2 cellular contexts compared by ENCODE assay signal in the genomic region with DNA sequence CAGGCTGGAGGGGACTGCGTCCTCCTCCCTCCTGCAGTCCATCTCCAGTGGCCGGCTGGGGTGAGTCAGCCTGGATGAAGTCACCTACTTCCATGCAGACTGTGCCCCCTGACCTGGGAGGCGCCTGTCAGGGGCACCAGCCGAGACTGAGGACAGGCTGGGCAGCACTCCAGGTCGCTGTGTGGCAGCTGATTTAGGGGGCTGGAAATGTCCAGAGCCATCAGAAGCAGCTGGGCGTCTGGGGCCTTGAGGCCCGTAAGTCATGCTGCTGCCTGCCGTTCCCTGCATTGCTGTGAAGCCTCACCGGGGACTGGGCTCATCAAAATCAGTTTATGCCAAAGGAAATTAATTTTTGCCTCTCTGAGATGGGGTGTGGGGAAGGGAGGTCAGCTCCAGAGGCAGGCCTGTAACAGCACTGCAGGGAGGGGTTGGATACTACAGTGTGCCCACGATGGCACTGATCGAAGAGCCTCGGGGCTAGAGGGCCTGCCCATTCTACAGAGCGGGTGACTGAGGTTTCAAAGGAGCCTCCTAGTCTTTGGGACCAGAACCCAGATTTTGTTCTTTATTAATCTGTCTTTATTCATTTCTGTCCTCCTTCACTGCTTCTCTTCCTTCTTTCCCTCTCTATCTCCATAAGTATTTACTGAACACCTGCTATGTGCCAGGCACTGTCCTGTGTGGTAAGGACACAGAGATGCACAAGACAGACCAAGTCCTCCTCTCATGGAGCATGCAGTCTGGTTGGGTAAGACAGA.
TF ChIP-seq lines count a peak whose summit lies in the region.

No MANE protein-coding gene starts in this region.

TF ChIP-seq in Ishikawa, 13 proteins besides CTCF, POLR2A, EP300 and RAD21 (continued from another document):
- TF ChIP-seq, protein P1, sequence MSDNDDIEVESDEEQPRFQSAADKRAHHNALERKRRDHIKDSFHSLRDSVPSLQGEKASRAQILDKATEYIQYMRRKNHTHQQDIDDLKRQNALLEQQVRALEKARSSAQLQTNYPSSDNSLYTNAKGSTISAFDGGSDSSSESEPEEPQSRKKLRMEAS (IDR thresholded peaks at IDR 0.05): peak; percentile 40; the same call in 1 of the 2 replicates
- TF ChIP-seq TCF12 (IDR thresholded peaks at IDR 0.05; ENCODE audit: low read depth) (peak; percentile 74; the same call in 1 of the 2 replicates), TAF1 (IDR thresholded peaks at IDR 0.05; ENCODE audit: low read depth) (no peak), USF1 (IDR thresholded peaks at IDR 0.05) (no peak), EGR1 (IDR thresholded peaks at IDR 0.05) (no peak), FOXM1 (IDR thresholded peaks at IDR 0.05; ENCODE audit: borderline replicate concordance, low read depth) (no peak), ZBTB7A (IDR thresholded peaks at IDR 0.05; ENCODE audit: low read depth) (no peak), NFIC (IDR thresholded peaks at IDR 0.05) (peak; percentile 68), CEBPB (IDR thresholded peaks at IDR 0.05) (no peak)
- TF ChIP-seq, protein P2, sequence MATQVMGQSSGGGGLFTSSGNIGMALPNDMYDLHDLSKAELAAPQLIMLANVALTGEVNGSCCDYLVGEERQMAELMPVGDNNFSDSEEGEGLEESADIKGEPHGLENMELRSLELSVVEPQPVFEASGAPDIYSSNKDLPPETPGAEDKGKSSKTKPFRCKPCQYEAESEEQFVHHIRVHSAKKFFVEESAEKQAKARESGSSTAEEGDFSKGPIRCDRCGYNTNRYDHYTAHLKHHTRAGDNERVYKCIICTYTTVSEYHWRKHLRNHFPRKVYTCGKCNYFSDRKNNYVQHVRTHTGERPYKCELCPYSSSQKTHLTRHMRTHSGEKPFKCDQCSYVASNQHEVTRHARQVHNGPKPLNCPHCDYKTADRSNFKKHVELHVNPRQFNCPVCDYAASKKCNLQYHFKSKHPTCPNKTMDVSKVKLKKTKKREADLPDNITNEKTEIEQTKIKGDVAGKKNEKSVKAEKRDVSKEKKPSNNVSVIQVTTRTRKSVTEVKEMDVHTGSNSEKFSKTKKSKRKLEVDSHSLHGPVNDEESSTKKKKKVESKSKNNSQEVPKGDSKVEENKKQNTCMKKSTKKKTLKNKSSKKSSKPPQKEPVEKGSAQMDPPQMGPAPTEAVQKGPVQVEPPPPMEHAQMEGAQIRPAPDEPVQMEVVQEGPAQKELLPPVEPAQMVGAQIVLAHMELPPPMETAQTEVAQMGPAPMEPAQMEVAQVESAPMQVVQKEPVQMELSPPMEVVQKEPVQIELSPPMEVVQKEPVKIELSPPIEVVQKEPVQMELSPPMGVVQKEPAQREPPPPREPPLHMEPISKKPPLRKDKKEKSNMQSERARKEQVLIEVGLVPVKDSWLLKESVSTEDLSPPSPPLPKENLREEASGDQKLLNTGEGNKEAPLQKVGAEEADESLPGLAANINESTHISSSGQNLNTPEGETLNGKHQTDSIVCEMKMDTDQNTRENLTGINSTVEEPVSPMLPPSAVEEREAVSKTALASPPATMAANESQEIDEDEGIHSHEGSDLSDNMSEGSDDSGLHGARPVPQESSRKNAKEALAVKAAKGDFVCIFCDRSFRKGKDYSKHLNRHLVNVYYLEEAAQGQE (IDR thresholded peaks at IDR 0.05; ENCODE audit: low read depth): no peak

TF ChIP-seq in HepG2, 621 proteins besides CTCF, POLR2A, EP300 and RAD21 (continued from another document and continues in another):
- TF ChIP-seq THRA (CRISPR knock-in tag; IDR thresholded peaks at IDR 0.05; ENCODE audit: borderline replicate concordance): peak; percentile 24; the same call in 1 of the 2 replicates
- TF ChIP-seq KMT2B (CRISPR knock-in tag; IDR thresholded peaks at IDR 0.05): no peak
- no peak for TF ChIP-seq MAFG (CRISPR knock-in tag; IDR thresholded peaks at IDR 0.05)
- no peak for TF ChIP-seq YEATS4 (CRISPR knock-in tag; IDR thresholded peaks at IDR 0.05; ENCODE audit: borderline replicate concordance)
- TF ChIP-seq ZNF143 (CRISPR knock-in tag; IDR thresholded peaks at IDR 0.05): no peak
- TF ChIP-seq, protein P3, sequence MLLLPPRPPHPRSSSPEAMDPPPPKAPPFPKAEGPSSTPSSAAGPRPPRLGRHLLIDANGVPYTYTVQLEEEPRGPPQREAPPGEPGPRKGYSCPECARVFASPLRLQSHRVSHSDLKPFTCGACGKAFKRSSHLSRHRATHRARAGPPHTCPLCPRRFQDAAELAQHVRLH (CRISPR knock-in tag; IDR thresholded peaks at IDR 0.05; ENCODE audit: borderline replicate concordance, low read depth): no peak
- TF ChIP-seq, protein P4, sequence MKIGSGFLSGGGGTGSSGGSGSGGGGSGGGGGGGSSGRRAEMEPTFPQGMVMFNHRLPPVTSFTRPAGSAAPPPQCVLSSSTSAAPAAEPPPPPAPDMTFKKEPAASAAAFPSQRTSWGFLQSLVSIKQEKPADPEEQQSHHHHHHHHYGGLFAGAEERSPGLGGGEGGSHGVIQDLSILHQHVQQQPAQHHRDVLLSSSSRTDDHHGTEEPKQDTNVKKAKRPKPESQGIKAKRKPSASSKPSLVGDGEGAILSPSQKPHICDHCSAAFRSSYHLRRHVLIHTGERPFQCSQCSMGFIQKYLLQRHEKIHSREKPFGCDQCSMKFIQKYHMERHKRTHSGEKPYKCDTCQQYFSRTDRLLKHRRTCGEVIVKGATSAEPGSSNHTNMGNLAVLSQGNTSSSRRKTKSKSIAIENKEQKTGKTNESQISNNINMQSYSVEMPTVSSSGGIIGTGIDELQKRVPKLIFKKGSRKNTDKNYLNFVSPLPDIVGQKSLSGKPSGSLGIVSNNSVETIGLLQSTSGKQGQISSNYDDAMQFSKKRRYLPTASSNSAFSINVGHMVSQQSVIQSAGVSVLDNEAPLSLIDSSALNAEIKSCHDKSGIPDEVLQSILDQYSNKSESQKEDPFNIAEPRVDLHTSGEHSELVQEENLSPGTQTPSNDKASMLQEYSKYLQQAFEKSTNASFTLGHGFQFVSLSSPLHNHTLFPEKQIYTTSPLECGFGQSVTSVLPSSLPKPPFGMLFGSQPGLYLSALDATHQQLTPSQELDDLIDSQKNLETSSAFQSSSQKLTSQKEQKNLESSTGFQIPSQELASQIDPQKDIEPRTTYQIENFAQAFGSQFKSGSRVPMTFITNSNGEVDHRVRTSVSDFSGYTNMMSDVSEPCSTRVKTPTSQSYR (CRISPR knock-in tag; IDR thresholded peaks at IDR 0.05; ENCODE audit: borderline replicate concordance): no peak
- TF ChIP-seq, protein P5, sequence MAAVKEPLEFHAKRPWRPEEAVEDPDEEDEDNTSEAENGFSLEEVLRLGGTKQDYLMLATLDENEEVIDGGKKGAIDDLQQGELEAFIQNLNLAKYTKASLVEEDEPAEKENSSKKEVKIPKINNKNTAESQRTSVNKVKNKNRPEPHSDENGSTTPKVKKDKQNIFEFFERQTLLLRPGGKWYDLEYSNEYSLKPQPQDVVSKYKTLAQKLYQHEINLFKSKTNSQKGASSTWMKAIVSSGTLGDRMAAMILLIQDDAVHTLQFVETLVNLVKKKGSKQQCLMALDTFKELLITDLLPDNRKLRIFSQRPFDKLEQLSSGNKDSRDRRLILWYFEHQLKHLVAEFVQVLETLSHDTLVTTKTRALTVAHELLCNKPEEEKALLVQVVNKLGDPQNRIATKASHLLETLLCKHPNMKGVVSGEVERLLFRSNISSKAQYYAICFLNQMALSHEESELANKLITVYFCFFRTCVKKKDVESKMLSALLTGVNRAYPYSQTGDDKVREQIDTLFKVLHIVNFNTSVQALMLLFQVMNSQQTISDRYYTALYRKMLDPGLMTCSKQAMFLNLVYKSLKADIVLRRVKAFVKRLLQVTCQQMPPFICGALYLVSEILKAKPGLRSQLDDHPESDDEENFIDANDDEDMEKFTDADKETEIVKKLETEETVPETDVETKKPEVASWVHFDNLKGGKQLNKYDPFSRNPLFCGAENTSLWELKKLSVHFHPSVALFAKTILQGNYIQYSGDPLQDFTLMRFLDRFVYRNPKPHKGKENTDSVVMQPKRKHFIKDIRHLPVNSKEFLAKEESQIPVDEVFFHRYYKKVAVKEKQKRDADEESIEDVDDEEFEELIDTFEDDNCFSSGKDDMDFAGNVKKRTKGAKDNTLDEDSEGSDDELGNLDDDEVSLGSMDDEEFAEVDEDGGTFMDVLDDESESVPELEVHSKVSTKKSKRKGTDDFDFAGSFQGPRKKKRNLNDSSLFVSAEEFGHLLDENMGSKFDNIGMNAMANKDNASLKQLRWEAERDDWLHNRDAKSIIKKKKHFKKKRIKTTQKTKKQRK (IDR thresholded peaks at IDR 0.05; ENCODE audit: low read length): no peak
- 0 out of 2 replicates have a peak, but pooled peaks have one; percentile 32 for TF ChIP-seq ZBTB7B (CRISPR knock-in tag; IDR thresholded peaks at IDR 0.05)
- no peak for TF ChIP-seq NFE2L1 (CRISPR knock-in tag; IDR thresholded peaks at IDR 0.05; ENCODE audit: borderline replicate concordance)
- TF ChIP-seq ZNF10 (CRISPR knock-in tag; IDR thresholded peaks at IDR 0.05; ENCODE audit: borderline replicate concordance, low read depth): no peak
- TF ChIP-seq TARDBP (CRISPR knock-in tag; IDR thresholded peaks at IDR 0.05): no peak
- TF ChIP-seq HOXD1 (CRISPR knock-in tag; IDR thresholded peaks at IDR 0.05): no peak
- TF ChIP-seq HES4 (CRISPR knock-in tag; IDR thresholded peaks at IDR 0.05; ENCODE audit: borderline replicate concordance): no peak
- peak; percentile 40; the same call in 1 of the 2 replicates for TF ChIP-seq FOXA3 (CRISPR knock-in tag; IDR thresholded peaks at IDR 0.05)
- TF ChIP-seq HIC2 (CRISPR knock-in tag; IDR thresholded peaks at IDR 0.05; ENCODE audit: low read depth): peak; percentile 92
- TF ChIP-seq KLF9 (CRISPR knock-in tag; IDR thresholded peaks at IDR 0.05; ENCODE audit: low read depth): no peak
- no peak for TF ChIP-seq THYN1 (CRISPR knock-in tag; IDR thresholded peaks at IDR 0.05; ENCODE audit: borderline replicate concordance, low read depth)
- TF ChIP-seq, protein P6, sequence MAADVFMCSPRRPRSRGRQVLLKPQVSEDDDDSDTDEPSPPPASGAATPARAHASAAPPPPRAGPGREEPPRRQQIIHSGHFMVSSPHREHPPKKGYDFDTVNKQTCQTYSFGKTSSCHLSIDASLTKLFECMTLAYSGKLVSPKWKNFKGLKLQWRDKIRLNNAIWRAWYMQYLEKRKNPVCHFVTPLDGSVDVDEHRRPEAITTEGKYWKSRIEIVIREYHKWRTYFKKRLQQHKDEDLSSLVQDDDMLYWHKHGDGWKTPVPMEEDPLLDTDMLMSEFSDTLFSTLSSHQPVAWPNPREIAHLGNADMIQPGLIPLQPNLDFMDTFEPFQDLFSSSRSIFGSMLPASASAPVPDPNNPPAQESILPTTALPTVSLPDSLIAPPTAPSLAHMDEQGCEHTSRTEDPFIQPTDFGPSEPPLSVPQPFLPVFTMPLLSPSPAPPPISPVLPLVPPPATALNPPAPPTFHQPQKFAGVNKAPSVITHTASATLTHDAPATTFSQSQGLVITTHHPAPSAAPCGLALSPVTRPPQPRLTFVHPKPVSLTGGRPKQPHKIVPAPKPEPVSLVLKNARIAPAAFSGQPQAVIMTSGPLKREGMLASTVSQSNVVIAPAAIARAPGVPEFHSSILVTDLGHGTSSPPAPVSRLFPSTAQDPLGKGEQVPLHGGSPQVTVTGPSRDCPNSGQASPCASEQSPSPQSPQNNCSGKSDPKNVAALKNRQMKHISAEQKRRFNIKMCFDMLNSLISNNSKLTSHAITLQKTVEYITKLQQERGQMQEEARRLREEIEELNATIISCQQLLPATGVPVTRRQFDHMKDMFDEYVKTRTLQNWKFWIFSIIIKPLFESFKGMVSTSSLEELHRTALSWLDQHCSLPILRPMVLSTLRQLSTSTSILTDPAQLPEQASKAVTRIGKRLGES (CRISPR knock-in tag; IDR thresholded peaks at IDR 0.05; ENCODE audit: borderline replicate concordance): no peak
- TF ChIP-seq, protein P7, sequence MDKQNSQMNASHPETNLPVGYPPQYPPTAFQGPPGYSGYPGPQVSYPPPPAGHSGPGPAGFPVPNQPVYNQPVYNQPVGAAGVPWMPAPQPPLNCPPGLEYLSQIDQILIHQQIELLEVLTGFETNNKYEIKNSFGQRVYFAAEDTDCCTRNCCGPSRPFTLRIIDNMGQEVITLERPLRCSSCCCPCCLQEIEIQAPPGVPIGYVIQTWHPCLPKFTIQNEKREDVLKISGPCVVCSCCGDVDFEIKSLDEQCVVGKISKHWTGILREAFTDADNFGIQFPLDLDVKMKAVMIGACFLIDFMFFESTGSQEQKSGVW (CRISPR knock-in tag; IDR thresholded peaks at IDR 0.05; ENCODE audit: borderline replicate concordance): no peak
- TF ChIP-seq ZFP1 (CRISPR knock-in tag; IDR thresholded peaks at IDR 0.05): no peak
- no peak for TF ChIP-seq ATF4 (CRISPR knock-in tag; IDR thresholded peaks at IDR 0.05)
- TF ChIP-seq SOX6 (IDR thresholded peaks at IDR 0.05): no peak
- TF ChIP-seq SOX6 (CRISPR knock-in tag; IDR thresholded peaks at IDR 0.05): no peak
- no peak for TF ChIP-seq ZNF329 (CRISPR knock-in tag; IDR thresholded peaks at IDR 0.05; ENCODE audit: low read depth)
- no peak for TF ChIP-seq ZNF75D (CRISPR knock-in tag; IDR thresholded peaks at IDR 0.05; ENCODE audit: borderline replicate concordance)
- TF ChIP-seq SPEN (CRISPR knock-in tag; IDR thresholded peaks at IDR 0.05; ENCODE audit: low read depth): peak; percentile 36; the same call in 1 of the 2 replicates
